8 cellular contexts compared by ENCODE assay signal in the genomic region with DNA sequence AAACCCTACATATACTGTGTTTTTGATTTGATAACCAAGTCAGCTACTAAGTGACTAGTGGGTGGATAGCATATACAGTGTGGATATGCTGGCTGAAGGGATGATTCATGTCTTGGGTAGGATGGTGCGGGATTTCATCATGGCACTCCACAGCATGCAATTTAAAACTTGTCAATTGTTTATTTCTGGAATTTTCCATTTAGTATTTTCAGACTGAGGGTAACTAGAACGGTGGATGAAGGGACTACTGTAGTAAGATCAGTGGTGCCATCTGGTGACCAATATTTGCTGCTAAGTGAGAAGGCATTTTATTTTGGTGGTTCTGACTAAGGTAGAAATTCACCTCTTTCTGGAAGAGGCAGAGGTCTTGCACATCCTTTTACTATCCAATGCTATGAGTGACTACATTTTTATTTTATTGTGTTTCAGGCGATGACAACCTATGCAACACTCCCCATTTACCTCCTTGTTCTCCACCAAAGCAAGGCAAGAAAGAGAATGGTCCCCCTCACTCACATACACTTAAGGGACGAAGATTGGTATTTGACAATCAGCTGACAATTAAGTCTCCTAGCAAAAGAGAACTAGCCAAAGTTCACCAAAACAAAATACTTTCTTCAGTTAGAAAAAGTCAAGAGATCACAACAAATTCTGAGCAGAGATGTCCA. TPM values are rescaled to one million over a fixed set of nuclear protein-coding genes. Genes with fewer than 3 reads are reported as not detected.
DNase-seq lines count a peak whose midpoint lies in the region; ATAC-seq, FAIRE-seq and TF ChIP-seq lines count a peak whose summit lies in the region.

No MANE protein-coding gene starts in this region.

- H3K36me3 Mint-ChIP-seq in CD4-positive, alpha-beta T cell (ENCODE audit: low read depth), result no peaks in the 10 kb centered on the region

- peak overlapping the region; percentile 52 for H3K4me3 Mint-ChIP-seq in CD4-positive, alpha-beta T cell

- H3K27me3 ChIP-seq in CD4-positive, alpha-beta T cell (ENCODE audit: control insufficient read depth, insufficient read depth, low read length), result no peaks in the 10 kb centered on the region
- no peaks in the 10 kb centered on the region for H3K27me3 ChIP-seq in OCI-LY3 (ENCODE audit: low read depth, low read length)
- H3K27me3 ChIP-seq in K562 (ENCODE audit: control insufficient read depth in 2 of 2, insufficient read depth in 2 of 2, low read length in 2 of 2), result no peaks in the 10 kb centered on the region
- H3K27me3 ChIP-seq in right lobe of liver, result no peaks in the 10 kb centered on the region

- H3K4me3 ChIP-seq in OCI-LY3 (ENCODE audit: low read length) (no peak overlapping the region), K562 (no peak overlapping the region), right lobe of liver (no peak overlapping the region)

- no peaks in the 10 kb centered on the region for H3K27me3 Mint-ChIP-seq in CD4-positive, alpha-beta T cell

- TF ChIP-seq EP300 in K562 (IDR thresholded peaks at IDR 0.05; ENCODE audit: low read length), result no peak

- no peaks in the 10 kb centered on the region for H3K9me3 ChIP-seq in CD4-positive, alpha-beta T cell (ENCODE audit: control insufficient read depth, low read length)
- H3K9me3 ChIP-seq in OCI-LY3 (ENCODE audit: insufficient read depth, low read length) (no peaks in the 10 kb centered on the region), K562 (replicated peaks; ENCODE audit: control insufficient read depth, insufficient read depth, low read depth, low read length) (no peaks in the 10 kb centered on the region), right lobe of liver (no peaks in the 10 kb centered on the region)

- no peaks in the 10 kb centered on the region for H3K9me1 ChIP-seq in K562 (ENCODE audit: control insufficient read depth, insufficient read depth, low read length)

- peaks cover 38% of the 10 kb centered on the region for H3K79me2 ChIP-seq in OCI-LY3 (ENCODE audit: low read length)
- peaks cover 41% of the 10 kb centered on the region for H3K79me2 ChIP-seq in K562 (ENCODE audit: control insufficient read depth, insufficient read depth, low read length)

- CTCF ChIA-PET in CD4-positive, alpha-beta T cell (lab: Charles Lee), result interaction anchor here (0.6 to 1.4 kb wide), 4 partner anchors 89 to 185 kb away, joined by 3 to 4 read pairs (median 3); no protein-coding TSS in a partner anchor
- CTCF ChIA-PET in K562 (lab: Yijun Ruan, JAX; ENCODE audit: low intra/inter-chr PET ratio), result interaction anchor here (0.8 to 2.2 kb wide), 5 partner anchors 89 to 742 kb away, joined by 3 to 19 read pairs (median 9); no protein-coding TSS in a partner anchor

- H3K27ac ChIP-seq in CD4-positive, alpha-beta T cell (ENCODE audit: low read depth, low read length), result no peak overlapping the region
- H3K27ac ChIP-seq in OCI-LY3 (ENCODE audit: low read length) (no peak overlapping the region), K562 (ENCODE audit: extremely low read depth, low read depth, low read length) (no peak overlapping the region), right lobe of liver (no peak overlapping the region)

- peak; percentile 58 to 70 for TF ChIP-seq RAD21 in K562 (CRISPR knock-in tag; conservative IDR thresholded peaks at IDR 0.05 in 1 of 2, IDR thresholded peaks at IDR 0.05 in 1 of 2)

- 65% methylated on average over 4 of the region's 4 CpGs for whole genome bisulfite sequencing in K562 (ENCODE audit: insufficient coverage, low coverage, missing lambda C conversion rate)
- WGBS in right lobe of liver (ENCODE audit: insufficient coverage, low coverage, low lambda C conversion rate, missing lambda C conversion rate), result 58% methylated on average over 4 of the region's 4 CpGs

- H2AFZ ChIP-seq in OCI-LY3 (ENCODE audit: low read depth, low read length) (no peak overlapping the region), K562 (ENCODE audit: low read depth, low read length) (no peak overlapping the region)

- TF ChIP-seq POLR2A in K562 (conservative IDR thresholded peaks at IDR 0.05) (no peak), right lobe of liver (IDR thresholded peaks at IDR 0.05) (no peak)

- POLR2A ChIA-PET in CD4-positive, alpha-beta T cell (lab: Charles Lee), result interaction anchor here (1.4 kb wide), 1 partner anchor 27 kb away, joined by 3 read pairs; no protein-coding TSS in a partner anchor
- POLR2A ChIA-PET in K562 (lab: Yijun Ruan, JAX), result interaction anchor here (0.6 to 3.4 kb wide), 5 partner anchors 9 to 246 kb away, joined by 3 to 16 read pairs (median 3); no protein-coding TSS in a partner anchor

- no TSS peak for BruUV-seq in K562 (replicated peaks; lab: Mats Ljungman, UMichigan)

- intact Hi-C loops in CD4-positive, alpha-beta T cell (cut with DNase I, micrococcal nuclease), result loop anchor here (1.0 to 2.0 kb wide), 3 partner anchors 88 to 277 kb away; a partner anchor contains a TSS
- intact Hi-C loops in K562 (cut with micrococcal nuclease) (loop anchor here (1.0 kb wide), 1 partner anchor 89 kb away; no protein-coding TSS in a partner anchor), right lobe of liver (cut with DNase I) (loop anchor here (5.0 kb wide), 2 partner anchors 88 to 93 kb away; no protein-coding TSS in a partner anchor)

- H3K9ac ChIP-seq in OCI-LY3 (ENCODE audit: low read length) (no peak overlapping the region), K562 (ENCODE audit: insufficient read depth in 1 of 2, low read depth in 2 of 2, low read length in 2 of 2) (no peak overlapping the region)

- ATAC-seq in CD4-positive, alpha-beta T cell (ENCODE audit: poor library complexity), result no peak
- ATAC-seq in K562, result no peak
- peak in 3 of 4 donors; percentile 24 to 33 (median 29) for ATAC-seq in right lobe of liver
- ATAC-seq in HG02870 (IDR thresholded peaks at IDR 0.05; ENCODE audit: unreplicated experiment), result no peak
- no peak for ATAC-seq in HG02588 (IDR thresholded peaks at IDR 0.05; ENCODE audit: unreplicated experiment)
- no peak for ATAC-seq in HG03520 (IDR thresholded peaks at IDR 0.05; ENCODE audit: unreplicated experiment)

- H3K4me2 ChIP-seq in OCI-LY3 (ENCODE audit: low read length) (no peak overlapping the region), K562 (ENCODE audit: insufficient read depth, low read length) (no peak overlapping the region)

- H3K27ac Mint-ChIP-seq in CD4-positive, alpha-beta T cell, result no peak overlapping the region

- no peaks in the 10 kb centered on the region for H3K9me3 Mint-ChIP-seq in CD4-positive, alpha-beta T cell

- peaks cover 50% of the 10 kb centered on the region for H3K36me3 ChIP-seq in OCI-LY3 (replicated peaks; ENCODE audit: low read depth, low read length)
- H3K36me3 ChIP-seq in K562 (ENCODE audit: control insufficient read depth, insufficient read depth, low read length), result peaks cover 65% of the 10 kb centered on the region
- peaks cover 0 to 2% (median 0%) of the 10 kb centered on the region in 4 donors for H3K36me3 ChIP-seq in right lobe of liver

- peak; percentile 45 for TF ChIP-seq CTCF in CD4-positive, alpha-beta T cell (IDR thresholded peaks at IDR 0.05)
- peak; percentile 61 for TF ChIP-seq CTCF in OCI-LY3 (IDR thresholded peaks at IDR 0.05; ENCODE audit: low read depth, low read length)
- TF ChIP-seq CTCF in K562 (IDR thresholded peaks at IDR 0.05 in 2 of 3, conservative IDR thresholded peaks at IDR 0.05 in 1 of 3; ENCODE audit: insufficient read depth in 2 of 3, low read depth in 1 of 3, low read length in 3 of 3), result peak; percentile 34 to 71 (median 56); a peak in 5 of 6 replicates
- TF ChIP-seq CTCF in right lobe of liver (IDR thresholded peaks at IDR 0.05), result peak; percentile 66 to 74 (median 70)

- H4K20me1 ChIP-seq in OCI-LY3 (ENCODE audit: insufficient read depth, low read length), result peaks cover 6% of the 10 kb centered on the region; the same call in 1 of the 2 replicates
- no peaks in the 10 kb centered on the region for H4K20me1 ChIP-seq in K562 (replicated peaks; ENCODE audit: control insufficient read depth, insufficient read depth, low read length)

- in situ Hi-C loops in K562 (cut with MboI), result loop anchor here (5.0 to 25.0 kb wide), 2 partner anchors 178 to 278 kb away; a partner anchor contains a TSS

- H3K4me1 ChIP-seq in OCI-LY3 (ENCODE audit: low read length) (peaks cover 15% of the 10 kb centered on the region), K562 (replicated peaks in 1 of 2; ENCODE audit: control insufficient read depth in 2 of 2, insufficient read depth in 2 of 2, low read length in 2 of 2) (peaks cover 0 to 7% of the 10 kb centered on the region in 2 experiments; a peak in 2 of 5 replicates), right lobe of liver (peaks cover 0 to 15% (median 0%) of the 10 kb centered on the region in 4 donors)

- peak in 3 of 10 experiments; percentile 19 to 31 (median 27) for DNase-seq in CD4-positive, alpha-beta T cell
- no peak for DNase-seq in GM18507 (ENCODE audit: extremely low spot score, insufficient read length, low read depth)
- DNase-seq in K562 (ENCODE audit: extremely low read depth in 1 of 4, low spot score in 3 of 4), result peak in 2 of 4 experiments; percentile 35 to 66
- DNase-seq in right lobe of liver, result no peak

- peaks cover 21% of the 10 kb centered on the region for H3K4me1 Mint-ChIP-seq in CD4-positive, alpha-beta T cell (ENCODE audit: low read depth)

- FAIRE-seq in GM18507 (lab: Jason Lieb, UNC) (peak; percentile 44), K562 (lab: Jason Lieb, UNC) (peak; percentile 32)

RNA-seq across cellular contexts. Expression of a gene that starts 3.1 kb away (rescaled TPM):
- 1 to 10 TPM; 1.0 to 1.8 TPM for total RNA-seq in CD4-positive, alpha-beta T cell
- total RNA-seq in K562 (2011; cell fraction: chromatin; rRNA removed; ENCODE audit: low replicate concordance), result 102 and 166 TPM in 2 replicates
- 52.6 and 55.5 TPM in 2 replicates for total RNA-seq in K562 (2011; cell fraction: nucleolus; rRNA removed)
- total RNA-seq in K562 (2011; cell fraction: nucleoplasm; rRNA removed), result 82.0 and 95.0 TPM in 2 replicates
- total RNA-seq in K562 (2014; rRNA removed) (67.4 and 78.9 TPM in 2 replicates), K562 (2014; rRNA removed; fragmentation: Illumina TruSeq; extraction: Trizol) (119 and 133 TPM in 2 replicates), K562 (2015; rRNA removed; fragmentation: Illumina TruSeq; extraction: Trizol) (110 and 112 TPM in 2 replicates), K562 (2021) (121 and 126 TPM in 2 replicates), right lobe of liver (1 to 10 TPM in 5 of 6 experiments, under 1 TPM in 1; 0.42 to 9.1 (median 3.1) TPM)
- polyA plus RNA-seq in K562 (2011; rRNA removed) (63.3 and 106 TPM in 2 replicates), K562 (2014; fragmentation: Illumina TruSeq; extraction: Trizol) (141 and 150 TPM in 2 replicates), K562 (2014; fragmentation: Nextera tagmentation; extraction: Ambion mirVana) (10 to 100 TPM; 29.6 to 55.0 TPM), K562 (2014; rRNA removed) (70.5 and 73.4 TPM in 2 replicates)
- 26.5 and 34.3 TPM in 2 replicates for polyA plus RNA-seq in K562 (2011; cell fraction: cytosol; rRNA removed)
- polyA plus RNA-seq in K562 (2011; cell fraction: nucleus; rRNA removed), result 33.5 and 41.3 TPM in 2 replicates
- polyA plus RNA-seq in K562 (2012), result 67.6 and 73.5 TPM in 2 replicates
- 64.2 and 81.5 TPM in 2 replicates for polyA minus RNA-seq in K562 (2011; rRNA and poly(A)+ RNA removed)
- 15.9 and 41.5 TPM in 2 replicates for polyA minus RNA-seq in K562 (2011; cell fraction: cytosol; rRNA and poly(A)+ RNA removed)
- 28.5 and 39.0 TPM in 2 replicates for polyA minus RNA-seq in K562 (2011; cell fraction: nucleus; rRNA and poly(A)+ RNA removed)

RNA-seq across cellular contexts. Expression of a gene that starts 18.2 kb away (rescaled TPM):
- total RNA-seq in CD4-positive, alpha-beta T cell, result 100 to 1,000 TPM; 114 to 115 TPM
- total RNA-seq in K562 (2011; cell fraction: chromatin; rRNA removed; ENCODE audit: low replicate concordance), result 7.6 and 15.2 TPM in 2 replicates
- total RNA-seq in K562 (2011; cell fraction: nucleolus; rRNA removed), result 9.7 and 10.0 TPM in 2 replicates
- total RNA-seq in K562 (2011; cell fraction: nucleoplasm; rRNA removed), result 5.5 and 6.0 TPM in 2 replicates
- total RNA-seq in K562 (2014; rRNA removed), result 13.6 and 18.7 TPM in 2 replicates
- total RNA-seq in K562 (2014; rRNA removed; fragmentation: Illumina TruSeq; extraction: Trizol), result 5.0 and 7.5 TPM in 2 replicates
- total RNA-seq in K562 (2015; rRNA removed; fragmentation: Illumina TruSeq; extraction: Trizol), result 7.9 and 8.3 TPM in 2 replicates
- 26.2 and 28.0 TPM in 2 replicates for total RNA-seq in K562 (2021)
- 2.7 and 3.5 TPM in 2 replicates for polyA plus RNA-seq in K562 (2011; rRNA removed)
- polyA plus RNA-seq in K562 (2011; cell fraction: cytosol; rRNA removed), result 1.4 and 4.5 TPM in 2 replicates
- polyA plus RNA-seq in K562 (2011; cell fraction: nucleus; rRNA removed), result 4.6 and 15.6 TPM in 2 replicates
- polyA plus RNA-seq in K562 (2012), result 16.2 and 25.9 TPM in 2 replicates
- polyA plus RNA-seq in K562 (2014; fragmentation: Illumina TruSeq; extraction: Trizol), result 24.2 and 25.2 TPM in 2 replicates
- polyA plus RNA-seq in K562 (2014; fragmentation: Nextera tagmentation; extraction: Ambion mirVana), result under 1 TPM; 0.10 TPM
- polyA plus RNA-seq in K562 (2014; rRNA removed), result 12.2 and 13.0 TPM in 2 replicates
- polyA minus RNA-seq in K562 (2011; rRNA and poly(A)+ RNA removed), result 2.8 and 4.2 TPM in 2 replicates
- polyA minus RNA-seq in K562 (2011; cell fraction: cytosol; rRNA and poly(A)+ RNA removed), result 9.2 and 9.8 TPM in 2 replicates
- polyA minus RNA-seq in K562 (2011; cell fraction: nucleus; rRNA and poly(A)+ RNA removed), result 3.9 and 4.2 TPM in 2 replicates
- total RNA-seq in right lobe of liver, result 10 to 100 TPM; 17.7 to 41.9 (median 22.9) TPM

Comparison
In these comparisons a context has a peak if more than half of its experiments do, and no peak if none do; other contexts are left out.
1. ATAC-seq: peak in right lobe of liver (3 of 4); none in CD4-positive, alpha-beta T cell (single experiment), K562 (single experiment), HG02870 (single experiment), HG02588 (single experiment) and HG03520 (single experiment).
2. RNA of a gene that starts 3.1 kb away (total RNA-seq): 52.6 to 166 TPM in K562; 0.42 to 9.1 TPM in right lobe of liver and 1.0 to 1.8 TPM in CD4-positive, alpha-beta T cell; every median in the first group is over 4 times any median in the second.
3. Peak in every context shown above with its lines, with median percentiles within 50 percentile points of each other: CTCF ChIP-seq.